Comparison of ENCODE assay signal across 26 cellular contexts in the genomic region with DNA sequence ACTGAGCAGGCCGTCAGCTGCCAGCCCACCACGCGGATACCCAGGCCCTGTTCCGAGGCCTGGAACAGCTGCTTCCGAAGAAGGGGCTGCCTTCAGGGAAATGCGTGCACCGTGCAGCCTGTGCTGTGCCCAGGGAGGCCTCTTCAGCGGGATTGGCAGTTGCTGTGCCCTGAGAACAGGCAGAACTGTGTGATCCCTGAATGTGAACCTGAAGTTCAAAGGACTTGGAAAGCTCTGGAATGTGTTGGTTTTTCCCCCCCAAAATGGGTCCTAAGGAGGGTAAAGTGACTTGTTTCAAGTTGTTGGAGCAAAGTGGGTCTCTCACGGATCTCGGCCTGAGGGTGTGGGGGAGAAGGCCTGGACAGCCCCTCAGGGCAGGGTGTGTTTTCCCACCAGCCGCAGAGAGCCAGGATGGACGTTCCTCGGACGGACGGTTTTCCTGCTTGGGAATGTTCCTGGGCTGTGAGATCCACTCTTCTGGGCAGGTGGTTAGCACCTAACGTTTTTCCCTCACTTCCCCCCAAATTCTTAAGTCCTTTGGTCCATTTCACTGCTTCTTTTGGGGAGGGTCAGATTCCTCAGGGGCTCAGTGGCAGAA. TPM values are rescaled to one million over a fixed set of nuclear protein-coding genes. Genes with fewer than 3 reads are reported as not detected.
DNase-seq lines count a peak whose midpoint lies in the region; ATAC-seq, FAIRE-seq and TF ChIP-seq lines count a peak whose summit lies in the region.
"Had no signal": no experiment of that assay in that cellular context is flagged by ENCODE, and none has a peak within 500 bp of the region (broad histone marks: within the 10 kb centered on the region; RNA-seq: fewer than 3 reads in every experiment).

No MANE protein-coding gene starts in this region.

- no peak overlapping the region for H3K14ac ChIP-seq in H1 (ENCODE audit: insufficient read length)

- peak; percentile 14 for DNase-seq in GM19239 (ENCODE audit: insufficient read length, low spot score)
- no peak for DNase-seq in H1 (ENCODE audit: low read depth in 1 of 2, low spot score in 2 of 2)
- no peak for DNase-seq in nephron progenitor cell
- DNase-seq in NCI-H1930 (lab: John Stamatoyannopoulos, UW): no peak
- no peak for DNase-seq in PC-3
- DNase-seq in superior temporal gyrus (ENCODE audit: extremely low spot score): no peak
- no peak for DNase-seq in NCI-H2107 treated with DMSO at 0.1 percent for 48 hours (lab: John Stamatoyannopoulos, UW; ENCODE audit: unreplicated experiment)
- DNase-seq: activated CD4-positive, alpha-beta T cell treated with anti-CD3 and anti-CD28 coated beads for 4 hours; CD8-positive, alpha-beta memory T cell; DMS79; HCEC 1CT; Karpas-422; NCI-H2081 treated with DMSO at 0.1 percent for 48 hours; NCI-H526; SHP77 treated with DMSO at 0.1 percent for 48 hours; transverse colon had no signal

- intact Hi-C loops in PC-3 (cut with micrococcal nuclease): no loop called here

- no peak overlapping the region for H3K56ac ChIP-seq in H1 (replicated peaks; ENCODE audit: insufficient read length, low read depth, low read length)

- H3K36me3 ChIP-seq in BLaER1 (peaks cover 34% of the 10 kb centered on the region), H1 (ENCODE audit: control insufficient read depth in 2 of 4, insufficient read depth in 4 of 4, low read length in 3 of 4) (peaks cover 0 to 4% (median 0%) of the 10 kb centered on the region in 4 experiments; a peak in 1 of 8 replicates), PC-3 (ENCODE audit: low read depth, low read length) (no peaks in the 10 kb centered on the region)
- H3K36me3 ChIP-seq: breast epithelium, ovary, transverse colon had no signal

- peak overlapping the region; percentile 84 for H3K4me2 ChIP-seq in BLaER1
- no peak overlapping the region; a peak in 2 of 4 replicates for H3K4me2 ChIP-seq in H1 (ENCODE audit: insufficient read depth in 1 of 2, low read depth in 2 of 2, low read length in 2 of 2)
- no peak overlapping the region for H3K4me2 ChIP-seq in PC-3 (ENCODE audit: low read length)

- peaks cover 33% of the 10 kb centered on the region for H3K27me3 Mint-ChIP-seq in nephron progenitor cell (ENCODE audit: low read depth, poor library complexity)
- H3K27me3 Mint-ChIP-seq: CD8-positive, alpha-beta memory T cell had no signal

- H3K9me3 ChIP-seq in BLaER1 (no peaks in the 10 kb centered on the region), H1 (ENCODE audit: insufficient read depth in 2 of 2, low read depth in 1 of 2, low read length in 1 of 2) (peaks cover 0 to 3% of the 10 kb centered on the region in 2 experiments; a peak in 1 of 4 replicates), PC-3 (ENCODE audit: low read length) (no peaks in the 10 kb centered on the region)
- H3K9me3 ChIP-seq: breast epithelium, ovary, transverse colon had no signal

- H3K36me3 Mint-ChIP-seq in nephron progenitor cell (ENCODE audit: low read depth): peaks cover 17% of the 10 kb centered on the region

- no peak overlapping the region for H2BK15ac ChIP-seq in H1 (ENCODE audit: low read length)

- CTCF ChIA-PET in H1 (lab: Charles Lee; ENCODE audit: partially characterized antibody): interaction anchor here (1.7 kb wide), 1 partner anchor 71 kb away, joined by 3 read pairs; no protein-coding TSS in a partner anchor
- CTCF ChIA-PET in PC-3 (lab: Charles Lee): no interaction called here

- no peaks in the 10 kb centered on the region for H3K79me2 ChIP-seq in H1 (ENCODE audit: control insufficient read depth in 1 of 2, insufficient read depth in 2 of 2, low read length in 2 of 2)
- no peaks in the 10 kb centered on the region for H3K79me2 ChIP-seq in PC-3 (ENCODE audit: low read length)

- no peaks in the 10 kb centered on the region for H3K79me1 ChIP-seq in H1 (ENCODE audit: low read depth, low read length)

- no peaks in the 10 kb centered on the region for H3K9me3 Mint-ChIP-seq in nephron progenitor cell
- H3K9me3 Mint-ChIP-seq: activated T-helper 1 cell treated with anti-CD3 and anti-CD28 coated beads, Interleukin-12 subunit alpha, Interleukin-12 subunit beta, Interleukin-2, Interleukin-4 antibody, amounts not matched to agents 30 ng/mL and 10 ng/mL and 1 ng/mL, durations not matched to agents 14 hours and 24 hours and 36 hours; CD8-positive, alpha-beta memory T cell had no signal

- no TSS peak for BruUV-seq in PC-3 (replicated peaks; lab: Mats Ljungman, UMichigan)

- POLR2A ChIA-PET in H1 (lab: Charles Lee; ENCODE audit: partially characterized antibody): interaction anchor here (1.4 to 1.7 kb wide), 5 partner anchors 28 to 108 kb away, joined by 3 to 5 read pairs (median 4); a partner anchor contains a TSS
- POLR2A ChIA-PET in PC-3 (lab: Charles Lee; ENCODE audit: unreplicated experiment): no interaction called here

- FAIRE-seq in GM19239 (lab: Jason Lieb, UNC) (no peak), H1 (lab: Jason Lieb, UNC) (no peak)
- FAIRE-seq: endothelial cell of umbilical vein, HTR-8/SVneo had no signal

- no peak overlapping the region for H3K4ac ChIP-seq in H1 (replicated peaks; ENCODE audit: insufficient read length, low read depth, low read length)

- H3K4me3 ChIP-seq in BLaER1: peak overlapping the region; percentile 60; the same call in 1 of the 2 replicates
- H3K4me3 ChIP-seq in H1 (ENCODE audit: extremely low read depth in 1 of 4, insufficient read depth in 2 of 4, low read depth in 3 of 4, low read length in 4 of 4): no peak overlapping the region
- no peak overlapping the region for H3K4me3 ChIP-seq in PC-3 (ENCODE audit: low read length)
- H3K4me3 ChIP-seq: ovary, transverse colon had no signal

- H2BK12ac ChIP-seq in H1 (ENCODE audit: low read depth, low read length): no peak overlapping the region

- H2BK20ac ChIP-seq in H1 (ENCODE audit: low read length): no peak overlapping the region

- H2BK120ac ChIP-seq in H1 (replicated peaks; ENCODE audit: low read depth, low read length): no peak overlapping the region

- TF ChIP-seq POLR2A in H1 (IDR thresholded peaks at IDR 0.05; ENCODE audit: control extremely low read depth in 1 of 2, low read depth in 2 of 2, low read length in 2 of 2): no peak

- H3K27ac ChIP-seq in BLaER1 (no peak overlapping the region), H1 (ENCODE audit: low read depth, low read length) (no peak overlapping the region), PC-3 (ENCODE audit: low read length) (no peak overlapping the region)
- H3K27ac ChIP-seq: breast epithelium, ovary, transverse colon had no signal

- H3K23ac ChIP-seq in H1 (ENCODE audit: insufficient read length): no peak overlapping the region

- H3K4me3 Mint-ChIP-seq in nephron progenitor cell: peak overlapping the region; percentile 32
- H3K4me3 Mint-ChIP-seq: activated T-helper 1 cell treated with anti-CD3 and anti-CD28 coated beads, Interleukin-12 subunit alpha, Interleukin-12 subunit beta, Interleukin-2, Interleukin-4 antibody, amounts not matched to agents 30 ng/mL and 10 ng/mL and 1 ng/mL, durations not matched to agents 14 hours and 24 hours and 36 hours had no signal

- peaks cover 14% of the 10 kb centered on the region for H3K4me1 ChIP-seq in BLaER1
- peaks cover 0 to 6% (median 0%) of the 10 kb centered on the region in 4 experiments; a peak in 2 of 7 replicates for H3K4me1 ChIP-seq in H1 (replicated peaks in 1 of 4; ENCODE audit: control insufficient read depth in 3 of 4, insufficient read depth in 4 of 4, low read length in 3 of 4)
- no peaks in the 10 kb centered on the region for H3K4me1 ChIP-seq in PC-3 (ENCODE audit: insufficient read depth, low read length)
- H3K4me1 ChIP-seq: breast epithelium had no signal

- no peak overlapping the region; the same call in 1 of the 2 replicates for H4K8ac ChIP-seq in H1 (ENCODE audit: extremely low read depth, insufficient read depth, low read length)

- no peaks in the 10 kb centered on the region for H3F3A ChIP-seq in PC-3 (ENCODE audit: low read length, unreplicated experiment)

- WGBS in H1 (ENCODE audit: extremely low coverage in 1 of 2, insufficient coverage in 1 of 2, insufficient read length in 1 of 2, insufficient replicate concordance in 2 of 2, low coverage in 1 of 2, low lambda C conversion rate in 2 of 2, missing lambda C conversion rate in 1 of 2), 2 experiments: 83% methylated on average over 16 of the region's 16 CpGs; no CpG with 5 or more reads in 1 of the 2 experiments

- TF ChIP-seq CTCF in H1 (IDR thresholded peaks at IDR 0.05; ENCODE audit: control extremely low read depth in 1 of 3, insufficient read depth in 1 of 3, low read depth in 1 of 3, low read length in 3 of 3) (no peak), nephron progenitor cell (IDR thresholded peaks at IDR 0.05) (no peak), PC-3 (conservative IDR thresholded peaks at IDR 0.05; ENCODE audit: low read depth, low read length) (no peak)

- H3K27me3 ChIP-seq in BLaER1 (peaks cover 38% of the 10 kb centered on the region), H1 (replicated peaks in 1 of 4; ENCODE audit: control insufficient read depth in 3 of 4, extremely low read depth in 1 of 4, insufficient read depth in 3 of 4, low read length in 3 of 4) (peaks cover 0 to 8% (median under 1%) of the 10 kb centered on the region in 4 experiments; a peak in 3 of 7 replicates), PC-3 (ENCODE audit: low read length) (no peaks in the 10 kb centered on the region)
- H3K27me3 ChIP-seq: ovary had no signal

- no peak overlapping the region for H2BK5ac ChIP-seq in H1 (ENCODE audit: low read depth, low read length)

- no peak overlapping the region for H4K91ac ChIP-seq in H1 (replicated peaks; ENCODE audit: insufficient read length, low read length)

- H4K20me1 ChIP-seq in BLaER1 (peaks cover 58% of the 10 kb centered on the region), H1 (replicated peaks in 1 of 2; ENCODE audit: control insufficient read depth in 1 of 2, insufficient read depth in 2 of 2, low read length in 2 of 2) (peaks cover 5 to 22% of the 10 kb centered on the region in 2 experiments), PC-3 (ENCODE audit: low read length) (no peaks in the 10 kb centered on the region)

- no peak overlapping the region for H4K5ac ChIP-seq in H1 (ENCODE audit: insufficient read length, low read depth, low read length)

- H3K9ac ChIP-seq in BLaER1: 0 out of 2 replicates have a peak overlapping the region, but pooled peaks have one; percentile 17
- no peak overlapping the region for H3K9ac ChIP-seq in H1 (replicated peaks in 1 of 4; ENCODE audit: extremely low read depth in 1 of 4, low read depth in 3 of 4, low read length in 3 of 4)
- H3K9ac ChIP-seq in PC-3 (ENCODE audit: low read length): no peak overlapping the region

- no peak for TF ChIP-seq RAD21 in H1 (IDR thresholded peaks at IDR 0.05 in 1 of 2, conservative IDR thresholded peaks at IDR 0.05 in 1 of 2; ENCODE audit: low read depth in 2 of 2, low read length in 2 of 2)

- peak overlapping the region; percentile 39; the same call in 1 of the 2 replicates for H2AK5ac ChIP-seq in H1 (ENCODE audit: low read depth, low read length)

- H3K27ac Mint-ChIP-seq in nephron progenitor cell: no peak overlapping the region
- H3K27ac Mint-ChIP-seq: activated T-helper 1 cell treated with anti-CD3 and anti-CD28 coated beads, Interleukin-12 subunit alpha, Interleukin-12 subunit beta, Interleukin-2, Interleukin-4 antibody, amounts not matched to agents 30 ng/mL and 10 ng/mL and 1 ng/mL, durations not matched to agents 14 hours and 24 hours and 36 hours; CD8-positive, alpha-beta memory T cell had no signal

- H3K4me1 Mint-ChIP-seq in nephron progenitor cell: no peaks in the 10 kb centered on the region

- H3K18ac ChIP-seq in H1 (ENCODE audit: extremely low read depth, low read length): no peak overlapping the region

- no peaks in the 10 kb centered on the region for H3K9me2 ChIP-seq in PC-3 (replicated peaks; ENCODE audit: low read length)

- H2AFZ ChIP-seq in H1 (ENCODE audit: low read length) (no peak overlapping the region), PC-3 (ENCODE audit: low read length) (no peak overlapping the region)

- H3K23me2 ChIP-seq in H1 (ENCODE audit: low read depth, low read length): peaks cover 3% of the 10 kb centered on the region; the same call in 1 of the 2 replicates

- no peak for ATAC-seq in PC-3
- ATAC-seq: sciatic nerve had no signal

- no peak for TF ChIP-seq EP300 in H1 (IDR thresholded peaks at IDR 0.05; ENCODE audit: borderline replicate concordance in 1 of 2, low read depth in 2 of 2, low read length in 2 of 2)

RNA-seq across cellular contexts. Expression of a gene that starts 2.1 kb away (rescaled TPM):
- total RNA-seq in H1 (2021; fragmentation: NEBNext Ultra II Directional; extraction: Animal tissue kit (Norgen Biotek cat#: 25700)): 0.24 and 0.42 TPM in 2 replicates
- polyA plus RNA-seq in H1 (2011; rRNA removed): 0.23 and 0.30 TPM in 2 replicates
- polyA plus RNA-seq in H1 (2011; cell fraction: cytosol; rRNA removed): 0.14 TPM
- 0.16 TPM for polyA plus RNA-seq in H1 (2011; cell fraction: nucleus; rRNA removed)
- polyA plus RNA-seq in H1 (2012, experiment 1 of 2): 1.5 to 2.9 TPM (median 1.9 TPM) in 4 replicates
- polyA plus RNA-seq in H1 (2012, experiment 2 of 2): 1.6 TPM
- polyA plus RNA-seq in H1 (2013, experiment 1 of 2): 0.22 TPM
- polyA plus RNA-seq in H1 (2013, experiment 2 of 2): 0.29 TPM
- 0.09 and 0.29 TPM in 2 replicates for polyA minus RNA-seq in H1 (2011; rRNA and poly(A)+ RNA removed)
- polyA minus RNA-seq in H1 (2011; cell fraction: cytosol; rRNA and poly(A)+ RNA removed): not detected
- polyA minus RNA-seq in H1 (2011; cell fraction: nucleus; rRNA and poly(A)+ RNA removed): 0.60 TPM
- not detected in 2 replicates for total RNA-seq in PC-3 (2014; rRNA removed)
- total RNA-seq: activated T-helper 1 cell treated with anti-CD3 and anti-CD28 coated beads, Interleukin-12 subunit alpha, Interleukin-12 subunit beta, Interleukin-2, Interleukin-4 antibody, amounts not matched to agents 30 ng/mL and 10 ng/mL and 1 ng/mL, durations not matched to agents 14 hours and 24 hours and 36 hours; CD8-positive, alpha-beta memory T cell; liver; mucosa of gallbladder; T-helper 1 cell treated with Interleukin-12 subunit alpha and Interleukin-12 subunit beta and Interleukin-4 antibody, amounts not matched to agents 30 ng/mL and 1 ng/mL, for 36 hours; transverse colon had no signal
- polyA plus RNA-seq: endothelial cell of umbilical vein had no signal

RNA-seq across cellular contexts. Expression of a gene that starts 28.4 kb away (rescaled TPM):
- 56.6 and 57.8 TPM in 2 replicates for total RNA-seq in H1 (2021; fragmentation: NEBNext Ultra II Directional; extraction: Animal tissue kit (Norgen Biotek cat#: 25700))
- polyA plus RNA-seq in H1 (2011; rRNA removed): 81.6 and 97.2 TPM in 2 replicates
- polyA plus RNA-seq in H1 (2011; cell fraction: cytosol; rRNA removed): 119 TPM
- polyA plus RNA-seq in H1 (2011; cell fraction: nucleus; rRNA removed): 159 TPM
- polyA plus RNA-seq in H1 (2012, experiment 1 of 2): 58.2 to 80.0 TPM (median 65.1 TPM) in 4 replicates
- polyA plus RNA-seq in H1 (2012, experiment 2 of 2): 65.0 TPM
- polyA plus RNA-seq in H1 (2013, experiment 1 of 2): 49.7 TPM
- polyA plus RNA-seq in H1 (2013, experiment 2 of 2): 44.0 TPM
- 52.2 and 67.8 TPM in 2 replicates for polyA minus RNA-seq in H1 (2011; rRNA and poly(A)+ RNA removed)
- polyA minus RNA-seq in H1 (2011; cell fraction: cytosol; rRNA and poly(A)+ RNA removed): 40.6 TPM
- polyA minus RNA-seq in H1 (2011; cell fraction: nucleus; rRNA and poly(A)+ RNA removed): 52.3 TPM
- total RNA-seq in PC-3 (2014; rRNA removed): 38.8 and 39.4 TPM in 2 replicates

RNA-seq across cellular contexts. Expression of a gene that starts 31.4 kb away (rescaled TPM):
- 0.10 and 0.19 TPM in 2 replicates for total RNA-seq in H1 (2021; fragmentation: NEBNext Ultra II Directional; extraction: Animal tissue kit (Norgen Biotek cat#: 25700))
- 0.14 and 0.22 TPM in 2 replicates for polyA plus RNA-seq in H1 (2011; rRNA removed)
- polyA plus RNA-seq in H1 (2011; cell fraction: cytosol; rRNA removed): 0.19 TPM
- polyA plus RNA-seq in H1 (2011; cell fraction: nucleus; rRNA removed): 1.9 TPM
- polyA plus RNA-seq in H1 (2012, experiment 1 of 2): 0.18 to 0.29 TPM (median 0.23 TPM) in 4 replicates
- not detected for polyA plus RNA-seq in H1 (2012, experiment 2 of 2)
- polyA plus RNA-seq in H1 (2013, experiment 1 of 2): 0.02 TPM
- 0.06 TPM for polyA plus RNA-seq in H1 (2013, experiment 2 of 2)
- 1.1 and 1.7 TPM in 2 replicates for polyA minus RNA-seq in H1 (2011; rRNA and poly(A)+ RNA removed)
- polyA minus RNA-seq in H1 (2011; cell fraction: cytosol; rRNA and poly(A)+ RNA removed): 0.29 TPM
- 2.1 TPM for polyA minus RNA-seq in H1 (2011; cell fraction: nucleus; rRNA and poly(A)+ RNA removed)
- total RNA-seq in PC-3 (2014; rRNA removed): 2.4 and 5.1 TPM in 2 replicates

RNA-seq across cellular contexts. Expression of a gene that starts 43.3 kb away (rescaled TPM):
- 4.2 and 4.3 TPM in 2 replicates for total RNA-seq in H1 (2021; fragmentation: NEBNext Ultra II Directional; extraction: Animal tissue kit (Norgen Biotek cat#: 25700))
- polyA plus RNA-seq in H1 (2011; rRNA removed): 3.7 and 6.5 TPM in 2 replicates
- 4.5 TPM for polyA plus RNA-seq in H1 (2011; cell fraction: cytosol; rRNA removed)
- 7.1 TPM for polyA plus RNA-seq in H1 (2011; cell fraction: nucleus; rRNA removed)
- polyA plus RNA-seq in H1 (2012, experiment 1 of 2): 3.9 to 5.0 TPM (median 4.5 TPM) in 4 replicates
- polyA plus RNA-seq in H1 (2012, experiment 2 of 2): 4.7 TPM
- 2.6 TPM for polyA plus RNA-seq in H1 (2013, experiment 1 of 2)
- 2.5 TPM for polyA plus RNA-seq in H1 (2013, experiment 2 of 2)
- 2.3 and 2.9 TPM in 2 replicates for polyA minus RNA-seq in H1 (2011; rRNA and poly(A)+ RNA removed)
- 2.6 TPM for polyA minus RNA-seq in H1 (2011; cell fraction: cytosol; rRNA and poly(A)+ RNA removed)
- polyA minus RNA-seq in H1 (2011; cell fraction: nucleus; rRNA and poly(A)+ RNA removed): 3.4 TPM
- 3.7 and 4.1 TPM in 2 replicates for total RNA-seq in PC-3 (2014; rRNA removed)

RNA-seq across cellular contexts. Expression of a gene that starts 49.2 kb away (rescaled TPM):
- total RNA-seq in H1 (2021; fragmentation: NEBNext Ultra II Directional; extraction: Animal tissue kit (Norgen Biotek cat#: 25700)): 101 and 108 TPM in 2 replicates
- 41.7 and 52.2 TPM in 2 replicates for polyA plus RNA-seq in H1 (2011; rRNA removed)
- polyA plus RNA-seq in H1 (2011; cell fraction: cytosol; rRNA removed): 45.6 TPM
- polyA plus RNA-seq in H1 (2011; cell fraction: nucleus; rRNA removed): 57.4 TPM
- polyA plus RNA-seq in H1 (2012, experiment 1 of 2): 89.7 to 117 TPM (median 107 TPM) in 4 replicates
- 170 TPM for polyA plus RNA-seq in H1 (2012, experiment 2 of 2)
- 78.8 TPM for polyA plus RNA-seq in H1 (2013, experiment 1 of 2)
- polyA plus RNA-seq in H1 (2013, experiment 2 of 2): 83.3 TPM
- 23.2 and 29.4 TPM in 2 replicates for polyA minus RNA-seq in H1 (2011; rRNA and poly(A)+ RNA removed)
- 33.2 TPM for polyA minus RNA-seq in H1 (2011; cell fraction: cytosol; rRNA and poly(A)+ RNA removed)
- 10.3 TPM for polyA minus RNA-seq in H1 (2011; cell fraction: nucleus; rRNA and poly(A)+ RNA removed)
- 114 and 120 TPM in 2 replicates for total RNA-seq in PC-3 (2014; rRNA removed)
